In the genomic region with DNA sequence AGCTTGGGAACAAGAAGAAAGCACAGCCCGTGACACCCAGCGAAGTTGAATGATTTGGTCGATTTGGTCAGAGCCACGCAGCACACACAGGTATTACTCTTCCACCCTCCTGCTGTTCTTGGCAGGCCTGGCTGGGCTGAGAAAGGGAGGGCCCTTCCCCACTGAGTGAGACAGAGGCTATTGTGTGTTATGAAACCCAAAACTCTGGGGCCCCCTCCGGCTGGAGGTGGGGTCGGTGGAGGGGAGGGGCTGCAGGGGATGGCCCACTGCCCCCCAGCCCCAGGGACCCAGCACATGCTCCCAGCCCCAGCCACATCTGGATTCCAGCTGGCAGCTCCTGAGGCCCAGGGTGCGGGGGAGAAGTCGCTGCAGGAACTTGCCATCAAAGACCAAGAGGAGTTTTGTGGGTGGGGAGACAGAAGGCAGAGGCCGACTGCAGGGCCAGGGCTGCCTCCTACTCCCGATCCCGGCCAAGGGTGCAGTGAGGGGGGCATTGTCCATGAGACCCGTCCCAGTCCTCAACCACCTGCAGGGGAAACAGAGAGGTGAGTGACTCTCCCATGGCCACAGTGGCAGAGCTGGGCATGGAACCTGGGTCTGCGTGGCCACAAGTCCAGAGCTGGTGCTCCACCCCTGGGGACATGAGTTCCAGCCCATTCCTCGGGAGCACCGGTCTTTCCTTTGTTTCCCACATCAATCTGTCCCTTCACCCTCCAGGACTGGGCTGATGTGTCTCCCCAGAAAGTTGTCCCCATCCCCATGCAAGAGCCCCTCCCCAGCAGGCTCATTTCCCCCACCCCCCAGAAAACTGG, we compare ENCODE assay signal across 16 cellular contexts. TPM values are rescaled to one million over a fixed set of nuclear protein-coding genes. Genes with fewer than 3 reads are reported as not detected.
DNase-seq lines count a peak whose midpoint lies in the region; ATAC-seq, FAIRE-seq and TF ChIP-seq lines count a peak whose summit lies in the region.
"Had no signal": no experiment of that assay in that cellular context is flagged by ENCODE, and none has a peak within 500 bp of the region (broad histone marks: within the 10 kb centered on the region; RNA-seq: fewer than 3 reads in every experiment).

No MANE protein-coding gene starts in this region.

- peak overlapping the region; percentile 58 for H3K27ac Mint-ChIP-seq in neural crest cell (ENCODE audit: unreplicated experiment)
- H3K27ac Mint-ChIP-seq in T-cell = no peak overlapping the region
- H3K27ac Mint-ChIP-seq: activated T-helper 1 cell treated with anti-CD3 and anti-CD28 coated beads, Interleukin-12 subunit alpha, Interleukin-12 subunit beta, Interleukin-2, Interleukin-4 antibody, amounts not matched to agents 30 ng/mL and 10 ng/mL and 1 ng/mL, durations not matched to agents 14 hours and 24 hours and 36 hours had no signal

- peak; percentile 21 for DNase-seq in GM13976 (ENCODE audit: low spot score)
- peak; percentile 33 for DNase-seq in NCI-H2171 (lab: John Stamatoyannopoulos, UW)
- DNase-seq in neural crest cell (ENCODE audit: low read depth, low spot score) = no peak
- DNase-seq in activated CD4-positive, alpha-beta T cell treated with anti-CD3 and anti-CD28 coated beads, Interleukin-2, amount 50 U/mL, for 4 hours = no peak
- no peak for DNase-seq in activated effector memory CD4-positive, alpha-beta T cell treated with anti-CD3 and anti-CD28 coated beads, Interleukin-2, amount 50 U/mL, for 16 hours
- DNase-seq in T-cell = no peak
- DNase-seq: activated CD4-positive, alpha-beta T cell treated with anti-CD3 and anti-CD28 coated beads for 1 hour; KBM-7; NCI-H2029; SHP77 treated with DMSO at 0.1 percent for 48 hours; transverse colon had no signal

- H3K36me3 Mint-ChIP-seq in neural crest cell (ENCODE audit: low read depth) (no peaks in the 10 kb centered on the region), T-cell (no peaks in the 10 kb centered on the region)

- in situ Hi-C loops in GM13976 (cut with MboI; ENCODE audit: low sequenced_read_pairs, unreplicated experiment) = no loop called here

- no peak for ATAC-seq in GM18505 (IDR thresholded peaks at IDR 0.05; ENCODE audit: unreplicated experiment)
- no peak for ATAC-seq in T-cell (replicated peaks in 1 of 4)

- TF ChIP-seq POLR2A in GM18505 (IDR thresholded peaks at IDR 0.05; ENCODE audit: borderline replicate concordance, extremely low read depth, insufficient read depth, insufficient read length) = no peak

- H3K4me1 Mint-ChIP-seq in neural crest cell = peaks cover 5% of the 10 kb centered on the region
- H3K4me1 Mint-ChIP-seq in T-cell = no peaks in the 10 kb centered on the region

- H3K9me3 Mint-ChIP-seq in neural crest cell (no peaks in the 10 kb centered on the region), T-cell (no peaks in the 10 kb centered on the region)
- H3K9me3 Mint-ChIP-seq: activated T-helper 1 cell treated with anti-CD3 and anti-CD28 coated beads, Interleukin-12 subunit alpha, Interleukin-12 subunit beta, Interleukin-2, Interleukin-4 antibody, amounts not matched to agents 30 ng/mL and 10 ng/mL and 1 ng/mL, durations not matched to agents 14 hours and 24 hours and 36 hours had no signal

- H3K27me3 Mint-ChIP-seq in neural crest cell (ENCODE audit: low read depth) = no peaks in the 10 kb centered on the region
- H3K27me3 Mint-ChIP-seq in T-cell = no peaks in the 10 kb centered on the region

- CTCF ChIA-PET in T-cell (lab: Charles Lee) = interaction anchor here in 1 of 2 donors (0.6 kb wide), 1 partner anchor 369 kb away, joined by 4 read pairs; no protein-coding TSS in a partner anchor

- TF ChIP-seq CTCF in GM13976 (IDR thresholded peaks at IDR 0.05; ENCODE audit: borderline replicate concordance, control extremely low read depth, extremely low read depth, insufficient read depth, missing control alignments) (no peak), neural crest cell (conservative IDR thresholded peaks at IDR 0.05) (no peak)

- no peak overlapping the region for H3K4me3 Mint-ChIP-seq in neural crest cell
- no peak overlapping the region for H3K4me3 Mint-ChIP-seq in T-cell
- H3K4me3 Mint-ChIP-seq: activated T-helper 1 cell treated with anti-CD3 and anti-CD28 coated beads, Interleukin-12 subunit alpha, Interleukin-12 subunit beta, Interleukin-2, Interleukin-4 antibody, amounts not matched to agents 30 ng/mL and 10 ng/mL and 1 ng/mL, durations not matched to agents 14 hours and 24 hours and 36 hours had no signal

- POLR2A ChIA-PET in T-cell (lab: Charles Lee) = interaction anchor here (0.6 kb wide), 3 partner anchors 51 to 1537 kb away, joined by 3 to 8 read pairs (median 4); no protein-coding TSS in a partner anchor

- peak; percentile 60 for FAIRE-seq in endometrium (lab: Jason Lieb, UNC)
- FAIRE-seq: frontal cortex had no signal

RNA-seq across cellular contexts. Expression of a gene that starts 8.7 kb away (rescaled TPM):
- 0.72 and 1.0 TPM in 2 replicates for total RNA-seq in neural crest cell
- total RNA-seq in T-cell = 1 to 10 TPM in 2 of 5 donors, under 1 TPM in 3; 0.13 to 3.9 (median 0.98) TPM
- total RNA-seq: activated T-helper 1 cell treated with anti-CD3 and anti-CD28 coated beads, Interleukin-12 subunit alpha, Interleukin-12 subunit beta, Interleukin-2, Interleukin-4 antibody, amounts not matched to agents 30 ng/mL and 10 ng/mL and 1 ng/mL, durations not matched to agents 14 hours and 24 hours and 36 hours; lung microvascular endothelial cell had no signal

RNA-seq across cellular contexts. Expression of a gene that starts 26.8 kb away (rescaled TPM):
- total RNA-seq in neural crest cell (54.4 and 55.5 TPM in 2 replicates), T-cell (100 to 1,000 TPM; 108 to 190 (median 130) TPM)

RNA-seq across cellular contexts. Expression of a gene that starts 28.3 kb away (rescaled TPM):
- total RNA-seq in neural crest cell (87.5 and 89.5 TPM in 2 replicates), T-cell (100 to 1,000 TPM in 1 of 5 donors, 10 to 100 TPM in 4; 76.3 to 107 (median 84.9) TPM)

RNA-seq across cellular contexts. Expression of a gene that starts 44.5 kb away (rescaled TPM):
- total RNA-seq in neural crest cell (0.39 and 0.51 TPM in 2 replicates), T-cell (100 to 1,000 TPM; 102 to 220 (median 215) TPM)

Comparison
In these comparisons a context has a peak if more than half of its experiments do, and no peak if none do; other contexts are left out.
1. DNase-seq: peak in GM13976 (single experiment) and NCI-H2171 (single experiment); none in neural crest cell (single experiment), activated CD4-positive, alpha-beta T cell treated with anti-CD3 and anti-CD28 coated beads, Interleukin-2, amount 50 U/mL, for 4 hours (0 of 2), activated effector memory CD4-positive, alpha-beta T cell treated with anti-CD3 and anti-CD28 coated beads, Interleukin-2, amount 50 U/mL, for 16 hours (single experiment) and T-cell (0 of 34).